Comparison of ENCODE assay signal across 13 cellular contexts in genomic region chr1:179095924-179096323, GRCh38.
"Had no signal": no experiment of that assay in that cellular context is flagged by ENCODE, and none has a peak within 500 bp of the region (broad histone marks: within the 10 kb centered on the region; RNA-seq: fewer than 3 reads in every experiment).

No MANE protein-coding gene starts in this region.

- DNase-seq: activated CD4-positive, alpha-beta T cell treated with anti-CD3 and anti-CD28 coated beads, Interleukin-2, amount 50 U/mL, for 4 hours; activated CD4-positive, CD25-positive, alpha-beta regulatory T cell treated with anti-CD3 and anti-CD28 coated beads, Interleukin-2, amount 50 U/mL, for 72 hours; activated CD8-positive, alpha-beta memory T cell treated with anti-CD3 and anti-CD28 coated beads, Interleukin-2, amount 50 U/mL, for 4 hours; activated naive CD4-positive, alpha-beta T cell treated with Interleukin-2 at 50 U/mL for 16 hours; central memory CD4-positive, alpha-beta T cell; effector memory CD4-positive, alpha-beta T cell; erythroblast; immature natural killer cell; occipital lobe; stimulated activated CD4-positive, alpha-beta T cell treated with anti-CD3 and anti-CD28 coated beads, Interleukin-4, amount 100 ng/mL, for 24 hours; T-helper 2 cell had no signal

- H3K27ac ChIP-seq: coronary artery had no signal

- H3K4me3 ChIP-seq: coronary artery had no signal

- ATAC-seq: natural killer cell treated with Interleukin-12 subunit alpha and Interleukin-12 subunit beta and Interleukin-15 and Interleukin-18, amount 100 ng/mL, for 72 hours had no signal
